Comparison of ENCODE assay signal across 18 cellular contexts in genomic region chr19:19541572-19541971, GRCh38. TPM values are rescaled to one million over a fixed set of nuclear protein-coding genes. Genes with fewer than 3 reads are reported as not detected.
DNase-seq lines count a peak whose midpoint lies in the region; ATAC-seq and TF ChIP-seq lines count a peak whose summit lies in the region.
"Had no signal": no experiment of that assay in that cellular context is flagged by ENCODE, and none has a peak within 500 bp of the region (broad histone marks: within the 10 kb centered on the region; RNA-seq: fewer than 3 reads in every experiment).

No MANE protein-coding gene starts in this region.

- peak overlapping the region; percentile 74 for H3K4me3 Mint-ChIP-seq in activated CD4-positive, alpha-beta T cell treated with anti-CD3 and anti-CD28 coated beads, Interleukin-2, amount 10 ng/mL, durations not matched to agents 24 days and 14 days
- peak overlapping the region; percentile 5 to 80 (median 60) for H3K4me3 Mint-ChIP-seq in IgD-negative memory B cell
- peak overlapping the region; percentile 71 for H3K4me3 Mint-ChIP-seq in central memory CD8-positive, alpha-beta T cell
- H3K4me3 Mint-ChIP-seq: HFFc6 had no signal

- H3K4me3 ChIP-seq in neutrophil (ENCODE audit: low read depth in 1 of 2, low read length in 1 of 2) = peak overlapping the region; percentile 62 to 64
- H3K4me3 ChIP-seq in heart left ventricle = no peak overlapping the region
- H3K4me3 ChIP-seq: MG63, uterus had no signal

- peaks cover 47% of the 10 kb centered on the region for H3K27me3 ChIP-seq in neutrophil
- peaks cover 23 to 84% (median 33%) of the 10 kb centered on the region in 9 donors for H3K27me3 ChIP-seq in heart left ventricle
- H3K27me3 ChIP-seq: MG63 had no signal

- no peaks in the 10 kb centered on the region for H3K9me3 Mint-ChIP-seq in activated CD4-positive, alpha-beta T cell treated with anti-CD3 and anti-CD28 coated beads, Interleukin-2, amount 10 ng/mL, durations not matched to agents 24 days and 14 days
- no peaks in the 10 kb centered on the region for H3K9me3 Mint-ChIP-seq in IgD-negative memory B cell
- no peaks in the 10 kb centered on the region for H3K9me3 Mint-ChIP-seq in central memory CD8-positive, alpha-beta T cell
- H3K9me3 Mint-ChIP-seq: activated T-cell treated with anti-CD3 and anti-CD28 coated beads, Interleukin-2, amount 50 U/mL, for 72 hours; dendritic cell treated with granulocyte-macrophage colony-stimulating factor and Interleukin-4, amounts not matched to agents 40 ng/mL and 50 ng/mL, for 4 days; HFFc6 had no signal

- H3K4me1 ChIP-seq in neutrophil (ENCODE audit: control insufficient read depth in 1 of 2, insufficient read depth in 1 of 2, low read depth in 1 of 2, low read length in 1 of 2) (peaks cover 43 to 46% of the 10 kb centered on the region in 2 experiments), heart left ventricle (peaks cover 4 to 35% (median 14%) of the 10 kb centered on the region in 12 donors)
- H3K4me1 ChIP-seq: BE2C had no signal

- no peak for ATAC-seq in central memory CD8-positive, alpha-beta T cell (replicated peaks; ENCODE audit: extremely low read depth, poor library complexity, severe bottlenecking)
- ATAC-seq in heart left ventricle = no peak

- no peak for TF ChIP-seq POLR2A in heart left ventricle (IDR thresholded peaks at IDR 0.05)

- H3K27ac ChIP-seq in neutrophil (no peak overlapping the region), heart left ventricle (no peak overlapping the region)
- H3K27ac ChIP-seq: adrenal gland, suprapubic skin, uterus had no signal

- H3K36me3 ChIP-seq in neutrophil (no peaks in the 10 kb centered on the region), heart left ventricle (no peaks in the 10 kb centered on the region)
- H3K36me3 ChIP-seq: adrenal gland, BE2C, MG63, suprapubic skin, uterus had no signal

- peaks cover 16% of the 10 kb centered on the region for H3K4me1 Mint-ChIP-seq in activated CD4-positive, alpha-beta T cell treated with anti-CD3 and anti-CD28 coated beads, Interleukin-2, amount 10 ng/mL, durations not matched to agents 24 days and 14 days
- H3K4me1 Mint-ChIP-seq in IgD-negative memory B cell = peaks cover 6 to 9% (median 8%) of the 10 kb centered on the region in 3 donors
- peaks cover 14% of the 10 kb centered on the region for H3K4me1 Mint-ChIP-seq in central memory CD8-positive, alpha-beta T cell

- intact Hi-C loops in activated CD4-positive, alpha-beta T cell treated with anti-CD3 and anti-CD28 coated beads, Interleukin-2, amount 10 ng/mL, durations not matched to agents 24 days and 14 days (cut with micrococcal nuclease) = no loop called here
- intact Hi-C loops in heart left ventricle (cut with DNase I) = no loop called here

- no peaks in the 10 kb centered on the region for H3K9me3 ChIP-seq in neutrophil
- no peaks in the 10 kb centered on the region for H3K9me3 ChIP-seq in heart left ventricle
- H3K9me3 ChIP-seq: adrenal gland, MG63, suprapubic skin, uterus had no signal

- peaks cover 17% of the 10 kb centered on the region for H3K27me3 Mint-ChIP-seq in activated CD4-positive, alpha-beta T cell treated with anti-CD3 and anti-CD28 coated beads, Interleukin-2, amount 10 ng/mL, durations not matched to agents 24 days and 14 days
- H3K27me3 Mint-ChIP-seq in IgD-negative memory B cell = peaks cover 19% of the 10 kb centered on the region
- H3K27me3 Mint-ChIP-seq in central memory CD8-positive, alpha-beta T cell = peaks cover 11% of the 10 kb centered on the region

- H3K36me3 Mint-ChIP-seq in activated CD4-positive, alpha-beta T cell treated with anti-CD3 and anti-CD28 coated beads, Interleukin-2, amount 10 ng/mL, durations not matched to agents 24 days and 14 days (ENCODE audit: low read depth) = peaks cover 3% of the 10 kb centered on the region
- H3K36me3 Mint-ChIP-seq in IgD-negative memory B cell = no peaks in the 10 kb centered on the region
- H3K36me3 Mint-ChIP-seq in central memory CD8-positive, alpha-beta T cell (ENCODE audit: insufficient read depth) = peaks cover 7% of the 10 kb centered on the region

- TF ChIP-seq CTCF in neutrophil (IDR thresholded peaks at IDR 0.05) (no peak), heart left ventricle (IDR thresholded peaks at IDR 0.05) (no peak)

- WGBS in heart left ventricle, 4 donors = 83 to 98% (median 84%) methylated on average over 11 to 15 of the region's 15 CpGs

- no peak overlapping the region for H3K27ac Mint-ChIP-seq in activated CD4-positive, alpha-beta T cell treated with anti-CD3 and anti-CD28 coated beads, Interleukin-2, amount 10 ng/mL, durations not matched to agents 24 days and 14 days
- no peak overlapping the region for H3K27ac Mint-ChIP-seq in IgD-negative memory B cell
- no peak overlapping the region for H3K27ac Mint-ChIP-seq in central memory CD8-positive, alpha-beta T cell (ENCODE audit: low read depth)
- H3K27ac Mint-ChIP-seq: activated T-cell treated with anti-CD3 and anti-CD28 coated beads, Interleukin-2, amount 50 U/mL, for 72 hours; dendritic cell treated with granulocyte-macrophage colony-stimulating factor and Interleukin-4, amounts not matched to agents 40 ng/mL and 50 ng/mL, for 4 days; HFFc6 had no signal

- DNase-seq in activated CD4-positive, alpha-beta T cell treated with anti-CD3 and anti-CD28 coated beads, Interleukin-2, amount 10 ng/mL, durations not matched to agents 24 days and 14 days = no peak
- DNase-seq in activated CD4-positive, alpha-beta T cell treated with anti-CD3 and anti-CD28 coated beads for 1 hour = no peak
- no peak for DNase-seq in central memory CD8-positive, alpha-beta T cell (ENCODE audit: low spot score in 2 of 2)
- DNase-seq in SKM-1 treated with dmso at 0.1 percent for 144 hours (lab: John Stamatoyannopoulos, UW; ENCODE audit: unreplicated experiment) (no peak), pons (ENCODE audit: low spot score) (no peak), heart left ventricle (no peak)
- DNase-seq: adrenal gland, DMS 273 treated with DMSO at 0.1 percent for 48 hours, HFFc6, NCI-H1417 treated with DMSO at 0.1 percent for 48 hours, uterus had no signal

RNA-seq across cellular contexts. Expression of gene CILP2, which starts 3.5 kb away (rescaled TPM):
- total RNA-seq in activated CD4-positive, alpha-beta T cell treated with anti-CD3 and anti-CD28 coated beads, Interleukin-2, amount 10 ng/mL, durations not matched to agents 24 days and 14 days = 0.14 TPM in 2 replicates
- not detected for polyA plus RNA-seq in IgD-negative memory B cell
- under 1 TPM in 7 of 9 donors, not detected in 2; 0.07 to 0.61 (median 0.22) TPM for total RNA-seq in heart left ventricle
- polyA plus RNA-seq in heart left ventricle = under 1 TPM; 0.08 to 0.24 TPM

RNA-seq across cellular contexts. Expression of gene YJEFN3, which starts 12.9 kb away (rescaled TPM):
- 11.4 and 14.6 TPM in 2 replicates for total RNA-seq in activated CD4-positive, alpha-beta T cell treated with anti-CD3 and anti-CD28 coated beads, Interleukin-2, amount 10 ng/mL, durations not matched to agents 24 days and 14 days
- not detected for polyA plus RNA-seq in IgD-negative memory B cell
- 1 to 10 TPM in 8 of 9 donors, not detected in 1; 1.2 to 5.4 (median 2.3) TPM for total RNA-seq in heart left ventricle
- polyA plus RNA-seq in heart left ventricle = 1 to 10 TPM; 3.6 to 5.3 TPM

RNA-seq across cellular contexts. Expression of gene NDUFA13, which starts 25.5 kb away (rescaled TPM):
- total RNA-seq in activated CD4-positive, alpha-beta T cell treated with anti-CD3 and anti-CD28 coated beads, Interleukin-2, amount 10 ng/mL, durations not matched to agents 24 days and 14 days = 370 and 391 TPM in 2 replicates
- 324 TPM for polyA plus RNA-seq in IgD-negative memory B cell
- total RNA-seq in heart left ventricle = 1,000 to 10,000 TPM in 3 of 9 donors, 100 to 1,000 TPM in 6; 101 to 1,154 (median 960) TPM
- 1,000 to 10,000 TPM in 1 of 2 donors, 100 to 1,000 TPM in 1; 856 to 1,476 TPM for polyA plus RNA-seq in heart left ventricle

RNA-seq across cellular contexts. Expression of gene TSSK6, which starts 26.2 kb away (rescaled TPM):
- total RNA-seq in activated CD4-positive, alpha-beta T cell treated with anti-CD3 and anti-CD28 coated beads, Interleukin-2, amount 10 ng/mL, durations not matched to agents 24 days and 14 days = 3.3 and 4.4 TPM in 2 replicates
- polyA plus RNA-seq in IgD-negative memory B cell = 4.6 TPM
- total RNA-seq in heart left ventricle = 1 to 10 TPM in 1 of 9 donors, under 1 TPM in 8; 0.28 to 1.0 (median 0.54) TPM
- polyA plus RNA-seq in heart left ventricle = under 1 TPM; 0.57 to 0.61 TPM

Comparison
In these comparisons a context has a peak if more than half of its experiments do, and no peak if none do; other contexts are left out.
1. H3K4me3 ChIP-seq: peak in neutrophil (2 of 2); none in heart left ventricle (0 of 12).
2. Peak in every context shown above with its lines, with median percentiles within 50 percentile points of each other: H3K4me3 Mint-ChIP-seq.